9 cellular contexts compared by ENCODE assay signal in genomic region chr17:78159575-78160158, GRCh38. TPM values are rescaled to one million over a fixed set of nuclear protein-coding genes. Genes with fewer than 3 reads are reported as not detected.
DNase-seq lines count a peak whose midpoint lies in the region; ATAC-seq and TF ChIP-seq lines count a peak whose summit lies in the region.
"Had no signal": no experiment of that assay in that cellular context is flagged by ENCODE, and none has a peak within 500 bp of the region (broad histone marks: within the 10 kb centered on the region; RNA-seq: fewer than 3 reads in every experiment).

No MANE protein-coding gene starts in this region.

- intact Hi-C loops in left ventricle myocardium superior (cut with micrococcal nuclease) = no loop called here

- no peak for ATAC-seq in left ventricle myocardium superior

- DNase-seq in stimulated activated naive CD4-positive, alpha-beta T cell treated with Interleukin-2 at 50 U/mL for 16 hours (lab: John Stamatoyannopoulos, UW) = peak; percentile 20
- DNase-seq in stimulated activated naive CD4-positive, alpha-beta T cell (lab: John Stamatoyannopoulos, UW) = no peak
- DNase-seq in MV-4-11 (lab: John Stamatoyannopoulos, UW) = peak; percentile 63
- peak; percentile 47 for DNase-seq in epithelial cell of proximal tubule (ENCODE audit: low read depth)
- no peak for DNase-seq in left ventricle myocardium superior
- no peak for DNase-seq in D341Med (ENCODE audit: low spot score)
- no peak for DNase-seq in effector CD4-positive, alpha-beta T cell
- DNase-seq in NCI-H2107 treated with DMSO at 0.1 percent for 48 hours (lab: John Stamatoyannopoulos, UW; ENCODE audit: unreplicated experiment) = no peak
- DNase-seq: NCI-H345 had no signal

- no peak overlapping the region for H3K4me3 ChIP-seq in epithelial cell of proximal tubule (ENCODE audit: low read depth, low read length)

- TF ChIP-seq CTCF in epithelial cell of proximal tubule (conservative IDR thresholded peaks at IDR 0.05; ENCODE audit: low read depth, low read length) = no peak

RNA-seq across cellular contexts. Expression of gene SYNGR2, which starts 8.7 kb away (rescaled TPM):
- total RNA-seq in epithelial cell of proximal tubule (66.7 and 137 TPM in 2 replicates), left ventricle myocardium superior (120 TPM)

RNA-seq across cellular contexts. Expression of gene C17orf99, which starts 13.5 kb away (rescaled TPM):
- total RNA-seq in epithelial cell of proximal tubule (not detected in 2 replicates), left ventricle myocardium superior (not detected)

RNA-seq across cellular contexts. Expression of gene TK1, which starts 27.2 kb away (rescaled TPM):
- total RNA-seq in epithelial cell of proximal tubule = 245 and 276 TPM in 2 replicates
- total RNA-seq in left ventricle myocardium superior = 2.1 TPM

RNA-seq across cellular contexts. Expression of gene AFMID, which starts 27.5 kb away (rescaled TPM):
- total RNA-seq in epithelial cell of proximal tubule = 29.5 and 47.2 TPM in 2 replicates
- total RNA-seq in left ventricle myocardium superior = 45.0 TPM

RNA-seq across cellular contexts. Expression of gene TMC8, which starts 29.1 kb away (rescaled TPM):
- total RNA-seq in epithelial cell of proximal tubule (1.2 TPM in 2 replicates), left ventricle myocardium superior (1.5 TPM)

Comparison
In these comparisons a context has a peak if more than half of its experiments do, and no peak if none do; other contexts are left out.
1. DNase-seq: peak in stimulated activated naive CD4-positive, alpha-beta T cell treated with Interleukin-2 at 50 U/mL for 16 hours (single experiment), MV-4-11 (single experiment) and epithelial cell of proximal tubule (single experiment); none in stimulated activated naive CD4-positive, alpha-beta T cell (0 of 6), left ventricle myocardium superior (single experiment), D341Med (single experiment), effector CD4-positive, alpha-beta T cell (single experiment) and NCI-H2107 treated with DMSO at 0.1 percent for 48 hours (single experiment).
2. RNA of gene TK1, which starts 27.2 kb away (total RNA-seq): 245 to 276 TPM in epithelial cell of proximal tubule; 2.1 TPM in left ventricle myocardium superior (single experiment); every median in the first group is over 10 times any median in the second.